In genomic region chr2:22701761-22702160, GRCh38 we compare ENCODE assay signal across 26 cellular contexts.
"Had no signal": no experiment of that assay in that cellular context is flagged by ENCODE, and none has a peak within 500 bp of the region (broad histone marks: within the 10 kb centered on the region; RNA-seq: fewer than 3 reads in every experiment).

No MANE protein-coding gene starts in this region.

- H3K4me3 ChIP-seq: MG63, PC-9, Peyer's patch, SJCRH30 had no signal

- H3K27ac ChIP-seq: PC-9, Peyer's patch, SJCRH30 had no signal

- H3K9me3 ChIP-seq: MG63, Peyer's patch, SJCRH30 had no signal

- H2AFZ ChIP-seq: PC-9 had no signal

- H3K27me3 ChIP-seq: MG63, Peyer's patch, SJCRH30 had no signal

- H3K36me3 ChIP-seq: MG63, Peyer's patch, SJCRH30 had no signal

- DNase-seq: IMR-90, Karpas-422, KG1, MG63, NCI-H1092, NCI-H1105 treated with DMSO at 0.1 percent for 48 hours, NCI-H1417 treated with DMSO at 0.1 percent for 48 hours, NCI-H146, NCI-H1694 treated with DMSO at 0.1 percent for 48 hours, NCI-H2029, NCI-H2081 treated with DMSO at 0.1 percent for 48 hours, NCI-H2171, NCI-H226, NCI-H446, NCI-H510A, NCI-H524 treated with DMSO at 0.1 percent for 48 hours, NCI-H69, NCI-H774, OCI-M1, PC-9, Peyer's patch, SHP77 treated with DMSO at 0.1 percent for 48 hours, SJCRH30 had no signal

- FAIRE-seq: HepG2 had no signal

- ATAC-seq: HepG2, Right ventricle myocardium inferior, SK-N-SH treated with all-trans-retinoic acid at 6 μM for 48 hours had no signal

- H3K4me1 ChIP-seq: Peyer's patch, SJCRH30 had no signal

- H3K4me2 ChIP-seq: PC-9 had no signal
